ENCODE assay signal across 31 cellular contexts in genomic region chr20:21456207-21456606, GRCh38. TPM values are rescaled to one million over a fixed set of nuclear protein-coding genes. Genes with fewer than 3 reads are reported as not detected.
"Had no signal": no experiment of that assay in that cellular context is flagged by ENCODE, and none has a peak within 500 bp of the region (broad histone marks: within the 10 kb centered on the region; RNA-seq: fewer than 3 reads in every experiment).

No MANE protein-coding gene starts in this region.

- H3K36me3 ChIP-seq: stomach, suprapubic skin, thoracic aorta, thyroid gland, tibial artery, tibial nerve, transverse colon, upper lobe of left lung, upper lobe of right lung, uterus, vagina had no signal

- ATAC-seq: stimulated activated effector memory CD8-positive, alpha-beta T cell treated with anti-CD3 and anti-CD28 coated beads, Interleukin-12 subunit alpha, Interleukin-12 subunit beta, amount 100 ng/mL, for 72 hours; stimulated activated memory B cell treated with anti-CD40 and anti-IgM and Interleukin-4, amounts not matched to agents 10 μg/mL and 1 μg/mL and 100 μg/mL, for 72 hours; stimulated activated naive B cell treated with anti-CD40 and anti-IgM and Interleukin-4, amounts not matched to agents 10 μg/mL and 1 μg/mL and 100 μg/mL, for 72 hours; stimulated activated naive CD8-positive, alpha-beta T cell treated with anti-CD3 and anti-CD28 coated beads, Interleukin-15, amount 100 ng/mL, for 72 hours; stimulated activated naive CD8-positive, alpha-beta T cell treated with anti-CD3 and anti-CD28 coated beads, Interleukin-15, Interleukin-2, amounts not matched to agents 100 U/mL and 50 U/mL, for 24 hours; upper lobe of right lung had no signal

- DNase-seq: stimulated activated CD4-positive, alpha-beta T cell treated with anti-CD3 and anti-CD28 coated beads, Interleukin-2, amount 100 ng/mL, for 48 hours; stimulated activated CD4-positive, alpha-beta T cell treated with anti-CD3 and anti-CD28 coated beads, Interleukin-4, amount 100 ng/mL, for 1 hour; stimulated activated CD4-positive, alpha-beta T cell treated with anti-CD3 and anti-CD28 coated beads, Interleukin-4, amount 100 ng/mL, for 24 hours; stimulated activated CD4-positive, alpha-beta T cell treated with anti-CD3 and anti-CD28 coated beads, Interleukin-4, amount 100 ng/mL, for 4 hours; stimulated activated CD8-positive, alpha-beta memory T cell treated with anti-CD3 and anti-CD28 coated beads, Interleukin-4, amount 100 ng/mL, for 48 hours; stimulated activated naive B cell treated with anti-CD40 and anti-IgM and Interleukin-4, amounts not matched to agents 10 μg/mL and 1 μg/mL and 100 μg/mL, for 72 hours; stimulated activated naive CD4-positive, alpha-beta T cell; stimulated activated naive CD4-positive, alpha-beta T cell treated with Interleukin-2 at 50 U/mL for 16 hours; stimulated activated naive CD8-positive, alpha-beta T cell treated with anti-CD3 and anti-CD28 coated beads, Interleukin-15, amount 100 ng/mL, for 72 hours; stimulated activated naive CD8-positive, alpha-beta T cell treated with anti-CD3 and anti-CD28 coated beads, Interleukin-15, Interleukin-2, amounts not matched to agents 100 U/mL and 50 U/mL, for 24 hours; stomach; substantia nigra; testis; thyroid gland; tibial artery; transverse colon; trophoblast cell; upper lobe of left lung; upper lobe of right lung; uterus had no signal

- H3K4me1 ChIP-seq: stomach, suprapubic skin, testis, thyroid gland, tibial artery, tibial nerve, transverse colon, upper lobe of left lung, upper lobe of right lung, uterus, vagina had no signal

- H3K9me3 ChIP-seq: stomach, suprapubic skin, testis, thoracic aorta, thyroid gland, tibial artery, tibial nerve, transverse colon, upper lobe of left lung, upper lobe of right lung, uterus, vagina had no signal

- H3K27ac ChIP-seq: stomach, suprapubic skin, testis, thoracic aorta, thyroid gland, tibial artery, tibial nerve, transverse colon, upper lobe of left lung, upper lobe of right lung, uterus, vagina had no signal

- H3K27me3 ChIP-seq: testis, thyroid gland, tibial artery, upper lobe of left lung, uterus, vagina had no signal

- FAIRE-seq: urothelium cell line had no signal

- H3K4me3 ChIP-seq: stomach, suprapubic skin, testis, thoracic aorta, thyroid gland, tibial artery, tibial nerve, transverse colon, upper lobe of left lung, upper lobe of right lung, uterus, vagina had no signal

RNA-seq across cellular contexts. Expression of gene NKX2-2, which starts 57.7 kb away (rescaled TPM):
- total RNA-seq: subcutaneous adipose tissue, suprapubic skin, tibial nerve, upper lobe of left lung, upper lobe of right lung, ureter, urinary bladder, uterus, vagina had no signal
- polyA plus RNA-seq: urinary bladder had no signal

RNA-seq across cellular contexts. Expression of gene NKX2-4, which starts 58.9 kb away (rescaled TPM):
- total RNA-seq: stomach, subcutaneous adipose tissue, suprapubic skin, temporal lobe, thoracic aorta, tibial nerve, transverse colon, upper lobe of left lung, upper lobe of right lung, ureter, urinary bladder, uterus, vagina had no signal
- polyA plus RNA-seq: stomach, urinary bladder had no signal
